ENCODE assay signal across 24 cellular contexts in genomic region chr1:86435327-86435726, GRCh38. TPM values are rescaled to one million over a fixed set of nuclear protein-coding genes. Genes with fewer than 3 reads are reported as not detected.
"Had no signal": no experiment of that assay in that cellular context is flagged by ENCODE, and none has a peak within 500 bp of the region (broad histone marks: within the 10 kb centered on the region; RNA-seq: fewer than 3 reads in every experiment).

No MANE protein-coding gene starts in this region.

- H3K9me3 ChIP-seq: adrenal gland, colonic mucosa had no signal

- H3K4me3 Mint-ChIP-seq: activated CD4-positive, alpha-beta memory T cell treated with anti-CD3 and anti-CD28 coated beads, Interleukin-2, amount 10 ng/mL, durations not matched to agents 7 days and 5 days; activated CD4-positive, alpha-beta T cell treated with anti-CD3 and anti-CD28 coated beads for 36 hours; activated naive CD8-positive, alpha-beta T cell treated with anti-CD3 and anti-CD28 coated beads, Interleukin-2, amount 10 ng/mL, durations not matched to agents 7 days and 5 days; T-helper 17 cell had no signal

- ATAC-seq: activated CD4-positive, alpha-beta T cell treated with anti-CD3 and anti-CD28 coated beads for 36 hours; T-helper 17 cell had no signal

- H3K4me1 Mint-ChIP-seq: activated CD4-positive, alpha-beta memory T cell treated with anti-CD3 and anti-CD28 coated beads, Interleukin-2, amount 10 ng/mL, durations not matched to agents 7 days and 5 days; activated CD4-positive, alpha-beta T cell treated with anti-CD3 and anti-CD28 coated beads for 36 hours; activated naive CD8-positive, alpha-beta T cell treated with anti-CD3 and anti-CD28 coated beads, Interleukin-2, amount 10 ng/mL, durations not matched to agents 7 days and 5 days had no signal

- DNase-seq: activated CD4-positive, alpha-beta memory T cell treated with anti-CD3 and anti-CD28 coated beads, Interleukin-2, amount 10 ng/mL, durations not matched to agents 7 days and 5 days; activated CD4-positive, alpha-beta T cell treated with anti-CD3 and anti-CD28 coated beads for 36 hours; activated CD4-positive, alpha-beta T cell treated with anti-CD3 and anti-CD28 coated beads, Interleukin-2, amount 50 U/mL, for 1 hour; activated naive CD4-positive, alpha-beta T cell treated with anti-CD3 and anti-CD28 coated beads, Interleukin-2, amount 50 U/mL, for 16 hours; activated naive CD8-positive, alpha-beta T cell treated with anti-CD3 and anti-CD28 coated beads, Interleukin-2, amount 10 ng/mL, durations not matched to agents 7 days and 5 days; activated T-cell treated with anti-CD3 and anti-CD28 coated beads, Interleukin-2, amount 50 U/mL, for 1 hour; adrenal gland; anterior cingulate cortex; cerebellar nuclear complex; colonic mucosa; Karpas-422; NCI-H1105 treated with DMSO at 0.1 percent for 48 hours; NCI-H1436 treated with DMSO at 0.1 percent for 48 hours; NCI-H2081; NCI-H446; NCI-H524; NCI-H748 treated with DMSO at 0.1 percent for 48 hours; PC-9; SHP77 treated with DMSO at 0.1 percent for 48 hours; T-helper 17 cell; T-helper 9 cell; WERI-Rb-1 had no signal

- H3K4me3 ChIP-seq: adrenal gland, colonic mucosa, PC-9 had no signal

- H3K27ac ChIP-seq: adrenal gland, colonic mucosa, PC-9, WERI-Rb-1 had no signal

- H3K36me3 Mint-ChIP-seq: activated naive CD8-positive, alpha-beta T cell treated with anti-CD3 and anti-CD28 coated beads, Interleukin-2, amount 10 ng/mL, durations not matched to agents 7 days and 5 days had no signal

- H3K9me3 Mint-ChIP-seq: activated CD4-positive, alpha-beta memory T cell treated with anti-CD3 and anti-CD28 coated beads, Interleukin-2, amount 10 ng/mL, durations not matched to agents 7 days and 5 days; activated naive CD8-positive, alpha-beta T cell treated with anti-CD3 and anti-CD28 coated beads, Interleukin-2, amount 10 ng/mL, durations not matched to agents 7 days and 5 days had no signal

- H3K36me3 ChIP-seq: adrenal gland, colonic mucosa, WERI-Rb-1 had no signal

- H3K4me1 ChIP-seq: colonic mucosa had no signal

- H3K27me3 ChIP-seq: adrenal gland, colonic mucosa had no signal

- H3K27ac Mint-ChIP-seq: activated CD4-positive, alpha-beta memory T cell treated with anti-CD3 and anti-CD28 coated beads, Interleukin-2, amount 10 ng/mL, durations not matched to agents 7 days and 5 days; activated CD4-positive, alpha-beta T cell treated with anti-CD3 and anti-CD28 coated beads for 36 hours; activated naive CD8-positive, alpha-beta T cell treated with anti-CD3 and anti-CD28 coated beads, Interleukin-2, amount 10 ng/mL, durations not matched to agents 7 days and 5 days; T-helper 17 cell had no signal

RNA-seq across cellular contexts. Expression of gene CLCA2, which starts 11.4 kb away (rescaled TPM):
- total RNA-seq: activated CD4-positive, alpha-beta memory T cell treated with anti-CD3 and anti-CD28 coated beads, Interleukin-2, amount 10 ng/mL, durations not matched to agents 7 days and 5 days; activated CD4-positive, alpha-beta T cell treated with anti-CD3 and anti-CD28 coated beads for 36 hours; activated CD8-positive, alpha-beta memory T cell treated with anti-CD3 and anti-CD28 coated beads for 36 hours; activated naive CD8-positive, alpha-beta T cell treated with anti-CD3 and anti-CD28 coated beads, Interleukin-2, amount 10 ng/mL, durations not matched to agents 7 days and 5 days; cardiac septum; T-helper 17 cell had no signal

RNA-seq across cellular contexts. Expression of gene CLCA1, which starts 33.4 kb away (rescaled TPM):
- total RNA-seq: activated CD4-positive, alpha-beta memory T cell treated with anti-CD3 and anti-CD28 coated beads, Interleukin-2, amount 10 ng/mL, durations not matched to agents 7 days and 5 days; activated CD4-positive, alpha-beta T cell treated with anti-CD3 and anti-CD28 coated beads for 36 hours; activated CD8-positive, alpha-beta memory T cell treated with anti-CD3 and anti-CD28 coated beads for 36 hours; activated naive CD8-positive, alpha-beta T cell treated with anti-CD3 and anti-CD28 coated beads, Interleukin-2, amount 10 ng/mL, durations not matched to agents 7 days and 5 days; cardiac septum; PC-9; T-helper 17 cell had no signal
